Comparison of ENCODE assay signal across 8 cellular contexts in the genomic region with DNA sequence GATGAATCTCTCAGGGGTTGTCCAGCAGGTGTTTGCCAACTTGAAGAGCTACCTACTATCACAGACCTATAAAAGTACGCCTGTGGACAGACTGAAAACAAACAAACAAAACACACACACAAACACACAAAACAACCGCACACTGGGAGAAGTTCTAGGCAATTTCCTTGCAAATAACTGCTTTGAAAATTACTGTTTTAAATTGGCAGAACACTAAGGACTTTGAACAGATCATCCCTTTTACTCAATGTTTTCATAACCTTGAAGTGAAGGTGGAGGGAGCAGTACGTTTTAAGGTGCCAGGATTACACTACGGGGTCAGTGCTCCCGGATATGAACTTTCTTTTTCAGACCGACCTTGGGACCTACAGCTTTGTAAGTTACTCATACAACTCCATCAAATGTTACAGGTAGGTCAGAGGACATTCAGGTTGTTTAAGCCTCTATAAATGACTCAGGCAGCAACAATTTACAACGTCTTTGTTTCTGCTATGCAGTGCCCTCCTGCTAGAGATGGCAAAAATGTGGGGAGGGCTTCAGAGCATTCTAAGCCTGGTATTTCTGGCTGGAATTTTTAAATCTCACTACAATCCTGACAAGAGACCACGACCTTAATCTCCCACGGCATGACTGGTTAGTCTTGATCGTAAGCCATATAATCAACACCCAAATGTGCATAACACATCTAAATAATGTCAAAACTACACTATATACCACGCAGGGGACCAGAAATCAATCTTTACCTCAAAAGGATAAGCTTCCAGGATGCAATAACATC. TPM values are rescaled to one million over a fixed set of nuclear protein-coding genes. Genes with fewer than 3 reads are reported as not detected.
DNase-seq lines count a peak whose midpoint lies in the region; ATAC-seq and TF ChIP-seq lines count a peak whose summit lies in the region.

No MANE protein-coding gene starts in this region.

- no peaks in the 10 kb centered on the region for H3K9me3 ChIP-seq in HUES6 (ENCODE audit: control insufficient read depth, insufficient read depth, low read depth, low read length)
- no peaks in the 10 kb centered on the region for H3K9me3 ChIP-seq in left lung
- H3K9me3 ChIP-seq in tibial nerve = no peaks in the 10 kb centered on the region

- H3K9ac ChIP-seq in HUES6 (ENCODE audit: low read length) = peak overlapping the region; percentile 100

- no peak overlapping the region for H3K27ac ChIP-seq in HUES6 (ENCODE audit: low read depth, low read length)
- peak overlapping the region; percentile 92 to 97 for H3K27ac ChIP-seq in left lung
- H3K27ac ChIP-seq in tibial nerve = peak overlapping the region; percentile 87 to 99 (median 93)

- TF ChIP-seq CTCF in AG10803 (conservative IDR thresholded peaks at IDR 0.05; ENCODE audit: low read length) (no peak), left lung (IDR thresholded peaks at IDR 0.05) (no peak), tibial nerve (IDR thresholded peaks at IDR 0.05) (no peak)

- H3K4me1 ChIP-seq in HUES6 (ENCODE audit: control insufficient read depth, insufficient read depth, low read length) (peaks cover 25% of the 10 kb centered on the region), left lung (peaks cover 18 to 77% of the 10 kb centered on the region in 2 donors), tibial nerve (peaks cover 0 to 62% (median 15%) of the 10 kb centered on the region in 4 donors)

- TF ChIP-seq EP300 in tibial nerve (IDR thresholded peaks at IDR 0.05) = no peak

- intact Hi-C loops in left lung (cut with DNase I) = no loop called here

- ATAC-seq in left lung (peak; percentile 3), GM19467 (IDR thresholded peaks at IDR 0.05; ENCODE audit: unreplicated experiment) (no peak)

- TF ChIP-seq POLR2A in tibial nerve (IDR thresholded peaks at IDR 0.05) = no peak

- H3K27me3 ChIP-seq in HUES6 (ENCODE audit: control insufficient read depth, insufficient read depth, low read length) (no peaks in the 10 kb centered on the region; the same call in 1 of the 2 replicates), left lung (no peaks in the 10 kb centered on the region), tibial nerve (no peaks in the 10 kb centered on the region)

- peaks cover 27% of the 10 kb centered on the region for H3K36me3 ChIP-seq in HUES6 (ENCODE audit: control insufficient read depth, insufficient read depth, low read length)
- H3K36me3 ChIP-seq in left lung = peaks cover 0 to 21% of the 10 kb centered on the region in 2 donors
- peaks cover 0 to 11% (median 4%) of the 10 kb centered on the region in 3 donors for H3K36me3 ChIP-seq in tibial nerve

- DNase-seq in AG10803 (ENCODE audit: low read depth) (peak; percentile 20), astrocyte of the hippocampus (ENCODE audit: low read depth, low spot score) (peak; percentile 79), left lung (no peak), tibial nerve (ENCODE audit: low spot score in 2 of 2) (no peak), medulla oblongata (ENCODE audit: extremely low spot score) (no peak), DMS114 treated with DMSO at 0.1 percent for 48 hours (lab: John Stamatoyannopoulos, UW; ENCODE audit: unreplicated experiment) (no peak)

- 46 to 49% methylated on average over 11 of the region's 11 CpGs for WGBS in tibial nerve, 2 donors

- H3K4me3 ChIP-seq in AG10803 (ENCODE audit: low read length) (peak overlapping the region; percentile 79), HUES6 (ENCODE audit: low read depth, low read length) (peak overlapping the region; percentile 96), left lung (peak overlapping the region; percentile 74 to 84), tibial nerve (peak overlapping the region; percentile 69 to 98 (median 88))

RNA-seq across cellular contexts. Expression of a gene that starts 1.4 kb away (rescaled TPM):
- total RNA-seq in left lung (10 to 100 TPM; 40.5 to 68.2 TPM), tibial nerve (10 to 100 TPM; 19.3 to 50.5 (median 32.8) TPM)

RNA-seq across cellular contexts. Expression of a gene that starts 59.9 kb away (rescaled TPM):
- total RNA-seq in left lung (10 to 100 TPM; 26.8 to 28.7 TPM), tibial nerve (10 to 100 TPM in 3 of 4 donors, 1 to 10 TPM in 1; 4.3 to 30.6 (median 17.9) TPM)

Comparison
In these comparisons a context has a peak if more than half of its experiments do, and no peak if none do; other contexts are left out.
1. DNase-seq: peak in AG10803 (single experiment) and astrocyte of the hippocampus (single experiment); none in left lung (0 of 2), tibial nerve (0 of 2), medulla oblongata (single experiment) and DMS114 treated with DMSO at 0.1 percent for 48 hours (single experiment).
2. Peak in every context shown above with its lines, with median percentiles within 50 percentile points of each other: H3K4me3 ChIP-seq.